In the genomic region with DNA sequence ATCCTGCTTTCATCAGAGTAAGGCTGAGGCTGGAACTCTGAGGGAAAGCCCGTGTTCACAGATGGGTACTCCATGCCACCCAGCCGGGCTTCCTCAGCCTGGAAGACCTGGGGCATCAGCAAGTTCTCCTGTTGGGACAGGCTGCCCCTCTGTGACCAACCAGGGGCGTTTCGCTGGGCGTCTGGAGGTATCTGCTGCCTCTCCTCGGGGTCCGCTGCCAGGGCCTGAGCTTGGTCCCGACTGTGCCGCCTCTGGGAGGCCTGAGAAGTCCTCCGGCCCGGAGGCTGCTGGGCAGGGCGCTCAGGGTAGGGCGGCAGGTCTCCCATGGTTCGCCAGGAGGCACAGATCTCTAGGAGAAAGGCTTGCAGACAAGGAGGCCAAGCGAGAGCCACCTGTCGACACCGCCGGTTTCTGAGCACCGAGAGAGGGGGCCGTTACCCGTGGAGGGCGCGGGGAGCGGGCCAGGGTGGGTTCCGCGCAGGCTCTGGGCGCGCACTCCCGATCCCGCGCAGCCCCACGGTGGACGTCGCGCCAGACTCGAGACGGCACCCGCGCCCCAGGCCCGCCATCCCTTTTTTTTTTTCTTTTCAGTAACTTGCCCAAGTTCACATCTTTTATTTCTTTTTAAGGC, we compare ENCODE assay signal across 11 cellular contexts. TPM values are rescaled to one million over a fixed set of nuclear protein-coding genes. Genes with fewer than 3 reads are reported as not detected.
DNase-seq lines count a peak whose midpoint lies in the region; ATAC-seq and TF ChIP-seq lines count a peak whose summit lies in the region.
"Had no signal": no experiment of that assay in that cellular context is flagged by ENCODE, and none has a peak within 500 bp of the region (broad histone marks: within the 10 kb centered on the region; RNA-seq: fewer than 3 reads in every experiment).

A gene (minus strand): TSS at position 458 of the 631 bp plus-strand sequence. CDS start 132 bp downstream, at position 326.

- H3K9me3 ChIP-seq in mesenchymal stem cell (ENCODE audit: control insufficient read depth, low read length): no peaks in the 10 kb centered on the region
- no peaks in the 10 kb centered on the region for H3K9me3 ChIP-seq in suprapubic skin

- H2BK12ac ChIP-seq in mesenchymal stem cell (ENCODE audit: low read length in 2 of 2): peak within 1 kb of the TSS in 1 of 2 experiments; percentile 15

- peak within 1 kb of the TSS; percentile 66 for H3K4me3 ChIP-seq in coronary artery
- peak within 1 kb of the TSS in 1 of 2 experiments; percentile 61 for H3K4me3 ChIP-seq in mesenchymal stem cell (ENCODE audit: insufficient read depth in 1 of 2, low read depth in 1 of 2, low read length in 2 of 2)
- peak within 1 kb of the TSS; percentile 40 for H3K4me3 ChIP-seq in suprapubic skin

- H2BK5ac ChIP-seq in mesenchymal stem cell (ENCODE audit: low read depth, low read length, poor library complexity, severe bottlenecking): no peak within 1 kb of the TSS

- peak within 1 kb of the TSS; percentile 71 for H3K4me2 ChIP-seq in mesenchymal stem cell (ENCODE audit: low read length, poor library complexity, severe bottlenecking)

- peak within 1 kb of the TSS; percentile 16 for H3K9ac ChIP-seq in mesenchymal stem cell (ENCODE audit: low read length)

- no peak for TF ChIP-seq EP300 in suprapubic skin (IDR thresholded peaks at IDR 0.05)

- CTCF ChIA-PET in RWPE1 (lab: Yijun Ruan, JAX): no interaction called here

- no peak for TF ChIP-seq POLR2A in suprapubic skin (IDR thresholded peaks at IDR 0.05)

- H2AFZ ChIP-seq in mesenchymal stem cell (ENCODE audit: low read depth, low read length): no peak within 1 kb of the TSS

- POLR2A ChIA-PET in RWPE1 (lab: Yijun Ruan, JAX; ENCODE audit: low non-redundant PET): interaction anchor here (0.6 kb wide), 1 partner anchor 32 kb away, joined by 3 read pairs; no protein-coding TSS in a partner anchor

- ATAC-seq in GM19328 (IDR thresholded peaks at IDR 0.05; ENCODE audit: unreplicated experiment): no peak
- no peak for ATAC-seq in GM19455 (IDR thresholded peaks at IDR 0.05; ENCODE audit: unreplicated experiment)
- ATAC-seq: left lobe of liver had no signal

- peaks cover 22 to 30% of the 10 kb centered on the region in 2 experiments for H3K36me3 ChIP-seq in mesenchymal stem cell (ENCODE audit: control insufficient read depth in 1 of 2, insufficient read depth in 2 of 2, low read depth in 1 of 2, low read length in 2 of 2)
- peaks cover 21% of the 10 kb centered on the region for H3K36me3 ChIP-seq in suprapubic skin

- H2BK120ac ChIP-seq in mesenchymal stem cell (ENCODE audit: low read depth, low read length): peak within 1 kb of the TSS; percentile 64

- TF ChIP-seq CTCF in RWPE1 (conservative IDR thresholded peaks at IDR 0.05; ENCODE audit: low read depth) (no peak), coronary artery (IDR thresholded peaks at IDR 0.05) (no peak), suprapubic skin (IDR thresholded peaks at IDR 0.05) (no peak)

- H3K27ac ChIP-seq in RWPE1 (peak within 1 kb of the TSS; percentile 75), coronary artery (no peak within 1 kb of the TSS), mesenchymal stem cell (ENCODE audit: low read length, poor library complexity, severe bottlenecking) (no peak within 1 kb of the TSS), suprapubic skin (no peak within 1 kb of the TSS)

- no peak within 1 kb of the TSS for H3K23ac ChIP-seq in mesenchymal stem cell (ENCODE audit: low read length in 2 of 2)

- H3K18ac ChIP-seq in mesenchymal stem cell (ENCODE audit: low read depth in 1 of 2, low read length in 2 of 2): peak within 1 kb of the TSS; percentile 14 to 49

- H4K91ac ChIP-seq in mesenchymal stem cell (ENCODE audit: low read length): peak within 1 kb of the TSS; percentile 6

- peak within 1 kb of the TSS; percentile 55 for H2BK15ac ChIP-seq in mesenchymal stem cell (ENCODE audit: low read depth, poor library complexity, severe bottlenecking)

- H3K79me1 ChIP-seq in mesenchymal stem cell (replicated peaks; ENCODE audit: low read length, poor library complexity, severe bottlenecking): no peaks in the 10 kb centered on the region

- DNase-seq in RWPE1 (ENCODE audit: low spot score) (no peak), coronary artery (ENCODE audit: low spot score) (no peak), mesenchymal stem cell (no peak), suprapubic skin (ENCODE audit: low spot score in 2 of 2) (no peak), NCI-H446 treated with DMSO at 0.1 percent for 48 hours (lab: John Stamatoyannopoulos, UW) (no peak)
- DNase-seq: activated CD4-positive, alpha-beta T cell treated with anti-CD3 and anti-CD28 coated beads, Interleukin-2, amount 10 ng/mL, durations not matched to agents 24 days and 14 days; DND-41; NCI-H2227 treated with DMSO at 0.1 percent for 48 hours had no signal

- peaks cover 42% of the 10 kb centered on the region for H3K4me1 ChIP-seq in mesenchymal stem cell (ENCODE audit: control insufficient read depth, insufficient read depth, low read depth, low read length)
- peaks cover 3% of the 10 kb centered on the region for H3K4me1 ChIP-seq in suprapubic skin

- H2AK5ac ChIP-seq in mesenchymal stem cell (ENCODE audit: low read length, severe bottlenecking): peak within 1 kb of the TSS; percentile 40

- peak within 1 kb of the TSS; percentile 71 for H4K8ac ChIP-seq in mesenchymal stem cell (ENCODE audit: low read length)

- H3K27me3 ChIP-seq in mesenchymal stem cell (ENCODE audit: control insufficient read depth in 1 of 2, insufficient read depth in 1 of 2, low read length in 2 of 2) (no peaks in the 10 kb centered on the region), suprapubic skin (no peaks in the 10 kb centered on the region)

- no peak within 1 kb of the TSS for H3K14ac ChIP-seq in mesenchymal stem cell (ENCODE audit: low read length in 2 of 2)

- no peak within 1 kb of the TSS for H3K4ac ChIP-seq in mesenchymal stem cell (ENCODE audit: low read depth in 1 of 2, low read length in 2 of 2)

- WGBS in mesenchymal stem cell: 39% methylated on average over 39 of the region's 40 CpGs
- WGBS in suprapubic skin: 54% methylated on average over 32 of the region's 40 CpGs

RNA-seq across cellular contexts. Expression of the gene that starts here (rescaled TPM):
- 0.01 TPM for polyA plus RNA-seq in mesenchymal stem cell (2013, experiment 1 of 2)
- polyA plus RNA-seq in mesenchymal stem cell (2013, experiment 2 of 2): not detected
- under 1 TPM in 2 of 4 donors, not detected in 2; 0.38 to 0.68 TPM for total RNA-seq in suprapubic skin
- total RNA-seq: left lobe of liver had no signal
